9 cellular contexts compared by ENCODE assay signal in the genomic region with DNA sequence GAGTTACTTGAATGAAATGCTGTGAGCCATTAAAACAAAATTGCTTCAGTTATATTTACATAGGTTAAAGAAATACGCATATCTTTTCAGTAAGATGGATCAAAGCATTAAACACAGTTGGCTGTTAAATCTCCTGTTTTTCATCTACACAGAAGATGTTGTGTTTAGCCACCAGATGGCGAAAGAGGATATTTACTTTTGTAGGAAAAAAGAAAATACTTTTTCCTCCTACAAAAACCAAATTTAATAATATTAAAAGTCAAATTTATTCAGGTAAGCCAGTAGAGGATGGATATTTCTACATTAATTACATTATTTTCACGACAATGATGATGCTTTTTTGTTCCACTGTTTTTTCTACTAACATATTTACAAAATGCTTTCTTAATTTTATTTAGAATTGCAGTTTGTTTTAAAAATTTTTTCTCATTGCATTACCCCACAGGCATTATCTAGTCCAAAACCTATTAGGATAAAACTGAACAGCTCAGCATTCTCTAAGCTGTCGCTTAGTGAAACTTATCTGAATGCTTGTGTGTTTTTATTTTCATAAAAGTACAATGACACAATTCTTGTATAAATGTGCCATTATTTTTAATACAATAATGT.
A peak's percentile ranks its signal among the peaks of the same experiment; 100 is the strongest.
DNase-seq lines count a peak whose midpoint lies in the region; ATAC-seq and TF ChIP-seq lines count a peak whose summit lies in the region.
"Had no signal": no experiment of that assay in that cellular context is flagged by ENCODE, and none has a peak within 500 bp of the region (broad histone marks: within the 10 kb centered on the region; RNA-seq: fewer than 3 reads in every experiment).

No MANE protein-coding gene starts in this region.

- WGBS in hepatocyte (ENCODE audit: low lambda C conversion rate, missing lambda C conversion rate) = 24% methylated on average over 4 of the region's 4 CpGs

- no peaks in the 10 kb centered on the region for H3K36me3 ChIP-seq in hepatocyte (replicated peaks; ENCODE audit: insufficient read depth, low read depth)

- no peak overlapping the region for H3K27ac Mint-ChIP-seq in HFFc6

- no peak overlapping the region for H2AFZ ChIP-seq in hepatocyte

- H3K4me1 ChIP-seq in hepatocyte (ENCODE audit: insufficient read depth) = peaks cover 8% of the 10 kb centered on the region

- no peak for ATAC-seq in HG03342 (IDR thresholded peaks at IDR 0.05; ENCODE audit: unreplicated experiment)
- ATAC-seq in HG02763 (IDR thresholded peaks at IDR 0.05; ENCODE audit: unreplicated experiment) = no peak

- H3K36me3 Mint-ChIP-seq in HFFc6 (ENCODE audit: low read depth) = no peaks in the 10 kb centered on the region

- no peak overlapping the region for H3K27ac ChIP-seq in hepatocyte

- peaks cover 13% of the 10 kb centered on the region for H3K9me3 Mint-ChIP-seq in HFFc6

- no peaks in the 10 kb centered on the region for H3K27me3 Mint-ChIP-seq in HFFc6 (ENCODE audit: insufficient read depth)

- no peaks in the 10 kb centered on the region for H3K79me2 ChIP-seq in hepatocyte

- no peak overlapping the region for H3K4me2 ChIP-seq in hepatocyte

- H3K4me3 ChIP-seq in hepatocyte = no peak overlapping the region

- no peaks in the 10 kb centered on the region for H3K4me1 Mint-ChIP-seq in HFFc6 (ENCODE audit: low read depth)

- TF ChIP-seq CTCF in HFFc6 (IDR thresholded peaks at IDR 0.05) (peak; percentile 70), hepatocyte (IDR thresholded peaks at IDR 0.05; ENCODE audit: poor library complexity) (peak; percentile 72)

- no peaks in the 10 kb centered on the region for H3K9me2 ChIP-seq in hepatocyte (replicated peaks; ENCODE audit: insufficient read depth)

- H4K20me1 ChIP-seq in hepatocyte (ENCODE audit: insufficient read depth, poor library complexity, severe bottlenecking) = no peaks in the 10 kb centered on the region

- H3K27me3 ChIP-seq in hepatocyte = no peaks in the 10 kb centered on the region

- DNase-seq in AG08395 (ENCODE audit: low spot score) (peak; percentile 21), HFFc6 (no peak), RPMI8226 (peak; percentile 62), hepatocyte (ENCODE audit: low spot score) (peak; percentile 57), NCI-H226 (no peak), HCEC 1CT (no peak)
- DNase-seq: stimulated activated CD8-positive, alpha-beta memory T cell treated with anti-CD3 and anti-CD28 coated beads, Interleukin-4, amount 100 ng/mL, for 48 hours had no signal

- H3K4me3 Mint-ChIP-seq in HFFc6 = no peak overlapping the region

- H3K9me3 ChIP-seq in hepatocyte (ENCODE audit: low read depth) = no peaks in the 10 kb centered on the region

Comparison
In these comparisons a context has a peak if more than half of its experiments do, and no peak if none do; other contexts are left out.
1. DNase-seq: peak in AG08395 (single experiment), RPMI8226 (single experiment) and hepatocyte (single experiment); none in HFFc6 (single experiment), NCI-H226 (single experiment) and HCEC 1CT (single experiment).